ENCODE assay signal across 12 cellular contexts in the genomic region with DNA sequence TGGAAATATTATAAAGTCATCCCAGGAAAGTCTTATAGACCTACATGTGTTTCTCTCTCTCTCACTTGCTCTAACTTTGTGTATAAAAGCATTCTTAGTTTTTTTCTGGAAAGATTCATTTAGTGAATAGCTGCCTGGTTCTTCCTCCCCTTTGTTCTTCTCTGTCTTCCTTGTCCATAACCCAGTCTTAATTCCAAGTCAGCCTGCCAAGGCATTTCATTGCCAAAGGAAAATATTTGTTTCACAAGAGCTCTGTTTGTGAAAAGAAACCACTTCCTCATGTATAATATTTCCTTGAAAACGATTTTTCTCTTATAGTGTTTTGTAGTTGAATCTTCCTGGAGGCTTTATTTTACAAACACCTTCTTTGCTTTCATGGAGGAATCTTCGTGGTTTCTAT.
DNase-seq lines count a peak whose midpoint lies in the region; ATAC-seq and TF ChIP-seq lines count a peak whose summit lies in the region.
"Had no signal": no experiment of that assay in that cellular context is flagged by ENCODE, and none has a peak within 500 bp of the region (broad histone marks: within the 10 kb centered on the region; RNA-seq: fewer than 3 reads in every experiment).

No MANE protein-coding gene starts in this region.

- H3K9me2 ChIP-seq in hepatocyte (replicated peaks; ENCODE audit: insufficient read depth) = no peaks in the 10 kb centered on the region

- peak overlapping the region in 1 of 5 experiments; percentile 13 for H3K4me3 Mint-ChIP-seq in brain
- H3K4me3 Mint-ChIP-seq: activated naive CD8-positive, alpha-beta T cell treated with anti-CD3 and anti-CD28 coated beads, Interleukin-2, amount 10 ng/mL, durations not matched to agents 7 days and 5 days had no signal

- H3K27ac ChIP-seq in heart left ventricle (peak overlapping the region in 1 of 12 donors; percentile 56), hepatocyte (peak overlapping the region; percentile 46), aorta (ENCODE audit: low read depth in 1 of 2, low read length in 2 of 2) (no peak overlapping the region), Peyer's patch (no peak overlapping the region)

- H3K27me3 ChIP-seq in heart left ventricle (no peaks in the 10 kb centered on the region), hepatocyte (no peaks in the 10 kb centered on the region), aorta (ENCODE audit: control insufficient read depth in 1 of 2, insufficient read depth in 2 of 2, low read length in 1 of 2) (no peaks in the 10 kb centered on the region), Peyer's patch (no peaks in the 10 kb centered on the region)

- TF ChIP-seq POLR2A in heart left ventricle (IDR thresholded peaks at IDR 0.05) (no peak), Peyer's patch (IDR thresholded peaks at IDR 0.05) (no peak)

- H4K20me1 ChIP-seq in hepatocyte (ENCODE audit: insufficient read depth, poor library complexity, severe bottlenecking) = no peaks in the 10 kb centered on the region

- H3K4me1 ChIP-seq in heart left ventricle (peaks cover 0 to 37% (median 7%) of the 10 kb centered on the region in 12 donors), hepatocyte (ENCODE audit: insufficient read depth) (peaks cover 11% of the 10 kb centered on the region), aorta (ENCODE audit: control insufficient read depth in 1 of 2, insufficient read depth in 2 of 2, low read length in 2 of 2) (peaks cover 0 to 1% of the 10 kb centered on the region in 2 donors), Peyer's patch (no peaks in the 10 kb centered on the region)

- no peaks in the 10 kb centered on the region for H3K36me3 Mint-ChIP-seq in brain
- H3K36me3 Mint-ChIP-seq: activated naive CD8-positive, alpha-beta T cell treated with anti-CD3 and anti-CD28 coated beads, Interleukin-2, amount 10 ng/mL, durations not matched to agents 7 days and 5 days had no signal

- ATAC-seq in Right ventricle myocardium inferior (peak; percentile 37), heart left ventricle (no peak), aorta (ENCODE audit: low FRiP score) (peak; percentile 74), HG02759 (IDR thresholded peaks at IDR 0.05; ENCODE audit: unreplicated experiment) (no peak)
- ATAC-seq: K562 had no signal

- H3K9me3 ChIP-seq in heart left ventricle (no peaks in the 10 kb centered on the region), hepatocyte (ENCODE audit: low read depth) (no peaks in the 10 kb centered on the region), aorta (ENCODE audit: control insufficient read depth, low read length) (no peaks in the 10 kb centered on the region), Peyer's patch (no peaks in the 10 kb centered on the region)

- DNase-seq in Right ventricle myocardium inferior (ENCODE audit: missing footprints) (no peak), heart left ventricle (no peak), hepatocyte (ENCODE audit: low spot score) (no peak), aorta (no peak), HEK293T (ENCODE audit: extremely low spot score) (no peak), Peyer's patch (no peak)
- DNase-seq: activated CD4-positive, alpha-beta T cell treated with anti-CD3 and anti-CD28 coated beads, Interleukin-2, amount 50 U/mL, for 4 hours; activated naive CD8-positive, alpha-beta T cell treated with anti-CD3 and anti-CD28 coated beads, Interleukin-2, amount 10 ng/mL, durations not matched to agents 7 days and 5 days had no signal

- no peak overlapping the region for H3K4me3 ChIP-seq in heart left ventricle
- H3K4me3 ChIP-seq in hepatocyte = no peak overlapping the region
- no peak overlapping the region for H3K4me3 ChIP-seq in aorta (ENCODE audit: low read length in 2 of 2)
- no peak overlapping the region for H3K4me3 ChIP-seq in Peyer's patch
- H3K4me3 ChIP-seq: K562 had no signal

- H3K4me2 ChIP-seq in hepatocyte = no peak overlapping the region

- peaks cover 33% of the 10 kb centered on the region for H3K4me1 Mint-ChIP-seq in brain
- H3K4me1 Mint-ChIP-seq: activated naive CD8-positive, alpha-beta T cell treated with anti-CD3 and anti-CD28 coated beads, Interleukin-2, amount 10 ng/mL, durations not matched to agents 7 days and 5 days had no signal

- 34 to 55% (median 50%) methylated on average over 2 of the region's 2 CpGs for WGBS in heart left ventricle, 4 donors
- 63% methylated on average over 2 of the region's 2 CpGs for WGBS in hepatocyte (ENCODE audit: low lambda C conversion rate, missing lambda C conversion rate)
- whole genome bisulfite sequencing in aorta, 2 donors = 12 to 20% methylated on average over 2 of the region's 2 CpGs

- H3K36me3 ChIP-seq in heart left ventricle (no peaks in the 10 kb centered on the region), hepatocyte (replicated peaks; ENCODE audit: insufficient read depth, low read depth) (no peaks in the 10 kb centered on the region), aorta (ENCODE audit: control insufficient read depth in 1 of 2, insufficient read depth in 2 of 2, low read length in 1 of 2) (no peaks in the 10 kb centered on the region), Peyer's patch (no peaks in the 10 kb centered on the region)

- peaks cover 0 to 8% (median 0%) of the 10 kb centered on the region in 5 experiments for H3K9me3 Mint-ChIP-seq in brain
- H3K9me3 Mint-ChIP-seq: activated naive CD8-positive, alpha-beta T cell treated with anti-CD3 and anti-CD28 coated beads, Interleukin-2, amount 10 ng/mL, durations not matched to agents 7 days and 5 days had no signal

- CTCF ChIA-PET in HEK293T (lab: Yijun Ruan, JAX) = interaction anchor here (0.7 kb wide), 1 partner anchor 107 kb away, joined by 4 read pairs; no protein-coding TSS in a partner anchor

- TF ChIP-seq CTCF in heart left ventricle (IDR thresholded peaks at IDR 0.05) (no peak), brain (conservative IDR thresholded peaks at IDR 0.05) (no peak), hepatocyte (IDR thresholded peaks at IDR 0.05; ENCODE audit: poor library complexity) (no peak), Peyer's patch (IDR thresholded peaks at IDR 0.05) (no peak)

- intact Hi-C loops in Right ventricle myocardium inferior (cut with DNase I) = no loop called here
- intact Hi-C loops in heart left ventricle (cut with DNase I) = no loop called here
- intact Hi-C loops in aorta (cut with DNase I) = loop anchor here in 1 of 2 donors (10.0 kb wide), 1 partner anchor 423 kb away; the partner anchor contains the start of gene ADGRL2

- no peaks in the 10 kb centered on the region for H3K79me2 ChIP-seq in hepatocyte

- no peaks in the 10 kb centered on the region for H3K27me3 Mint-ChIP-seq in brain
- H3K27me3 Mint-ChIP-seq: progenitor cell of endocrine pancreas had no signal

- H3K27ac Mint-ChIP-seq in brain = peak overlapping the region in 4 of 5 experiments; percentile 4 to 83 (median 58)
- H3K27ac Mint-ChIP-seq: activated naive CD8-positive, alpha-beta T cell treated with anti-CD3 and anti-CD28 coated beads, Interleukin-2, amount 10 ng/mL, durations not matched to agents 7 days and 5 days; progenitor cell of endocrine pancreas had no signal

- POLR2A ChIA-PET in HEK293T (lab: Yijun Ruan, JAX) = no interaction called here

- H2AFZ ChIP-seq in hepatocyte = no peak overlapping the region

TF ChIP-seq in HEK293T, 16 proteins besides CTCF, POLR2A, EP300 and RAD21:
- TF ChIP-seq FOXA1 (IDR thresholded peaks at IDR 0.05) = no peak
- TF ChIP-seq ZNF384 (IDR thresholded peaks at IDR 0.05) = no peak
- no peak for TF ChIP-seq HDGF (IDR thresholded peaks at IDR 0.05; ENCODE audit: borderline replicate concordance)
- TF ChIP-seq LEF1 (IDR thresholded peaks at IDR 0.05; ENCODE audit: borderline replicate concordance) = no peak
- no peak for TF ChIP-seq SP1 (IDR thresholded peaks at IDR 0.05)
- TF ChIP-seq TARDBP (IDR thresholded peaks at IDR 0.05) = no peak
- no peak for TF ChIP-seq SUZ12 (IDR thresholded peaks at IDR 0.05)
- TF ChIP-seq ELF4 (IDR thresholded peaks at IDR 0.05) = no peak
- TF ChIP-seq ARNT (IDR thresholded peaks at IDR 0.05) = no peak
- no peak for TF ChIP-seq BHLHE40 (IDR thresholded peaks at IDR 0.05; ENCODE audit: borderline replicate concordance)
- TF ChIP-seq FOXM1 (IDR thresholded peaks at IDR 0.05; ENCODE audit: borderline replicate concordance) = no peak

Comparison
In these comparisons a context has a peak if more than half of its experiments do, and no peak if none do; other contexts are left out.
1. ATAC-seq: peak in Right ventricle myocardium inferior (single experiment) and aorta (single experiment); none in heart left ventricle (0 of 4) and HG02759 (single experiment).